ENCODE assay signal across 3 cellular contexts in the genomic region with DNA sequence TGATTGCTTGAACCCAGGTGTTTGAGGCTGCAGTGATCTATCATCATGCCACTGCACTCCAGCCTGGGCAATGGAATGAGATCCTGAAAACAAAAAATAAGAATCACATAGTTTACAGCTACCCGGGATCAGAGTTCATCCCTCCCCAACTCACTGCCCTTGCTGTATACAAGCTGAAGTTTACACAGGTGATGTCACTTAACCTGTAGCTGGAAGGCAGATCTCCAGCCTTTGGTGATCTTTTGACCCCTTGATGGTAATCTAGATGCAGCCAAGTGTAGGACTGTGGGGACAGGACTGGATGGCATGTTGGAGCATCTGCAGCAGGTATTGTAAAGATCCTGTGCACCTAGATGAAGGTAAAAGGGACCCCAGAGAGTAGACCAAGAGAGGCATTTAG.
A peak's percentile ranks its signal among the peaks of the same experiment; 100 is the strongest.
TF ChIP-seq lines count a peak whose summit lies in the region.

No MANE protein-coding gene starts in this region.

TF ChIP-seq in GM23338, 12 proteins besides CTCF, POLR2A, EP300 and RAD21 (continues in another document):
- TF ChIP-seq ZNF114 (CRISPR knock-in tag; IDR thresholded peaks at IDR 0.05): no peak
- no peak for TF ChIP-seq JUNB (IDR thresholded peaks at IDR 0.05; ENCODE audit: unreplicated experiment)
- TF ChIP-seq, protein P1, sequence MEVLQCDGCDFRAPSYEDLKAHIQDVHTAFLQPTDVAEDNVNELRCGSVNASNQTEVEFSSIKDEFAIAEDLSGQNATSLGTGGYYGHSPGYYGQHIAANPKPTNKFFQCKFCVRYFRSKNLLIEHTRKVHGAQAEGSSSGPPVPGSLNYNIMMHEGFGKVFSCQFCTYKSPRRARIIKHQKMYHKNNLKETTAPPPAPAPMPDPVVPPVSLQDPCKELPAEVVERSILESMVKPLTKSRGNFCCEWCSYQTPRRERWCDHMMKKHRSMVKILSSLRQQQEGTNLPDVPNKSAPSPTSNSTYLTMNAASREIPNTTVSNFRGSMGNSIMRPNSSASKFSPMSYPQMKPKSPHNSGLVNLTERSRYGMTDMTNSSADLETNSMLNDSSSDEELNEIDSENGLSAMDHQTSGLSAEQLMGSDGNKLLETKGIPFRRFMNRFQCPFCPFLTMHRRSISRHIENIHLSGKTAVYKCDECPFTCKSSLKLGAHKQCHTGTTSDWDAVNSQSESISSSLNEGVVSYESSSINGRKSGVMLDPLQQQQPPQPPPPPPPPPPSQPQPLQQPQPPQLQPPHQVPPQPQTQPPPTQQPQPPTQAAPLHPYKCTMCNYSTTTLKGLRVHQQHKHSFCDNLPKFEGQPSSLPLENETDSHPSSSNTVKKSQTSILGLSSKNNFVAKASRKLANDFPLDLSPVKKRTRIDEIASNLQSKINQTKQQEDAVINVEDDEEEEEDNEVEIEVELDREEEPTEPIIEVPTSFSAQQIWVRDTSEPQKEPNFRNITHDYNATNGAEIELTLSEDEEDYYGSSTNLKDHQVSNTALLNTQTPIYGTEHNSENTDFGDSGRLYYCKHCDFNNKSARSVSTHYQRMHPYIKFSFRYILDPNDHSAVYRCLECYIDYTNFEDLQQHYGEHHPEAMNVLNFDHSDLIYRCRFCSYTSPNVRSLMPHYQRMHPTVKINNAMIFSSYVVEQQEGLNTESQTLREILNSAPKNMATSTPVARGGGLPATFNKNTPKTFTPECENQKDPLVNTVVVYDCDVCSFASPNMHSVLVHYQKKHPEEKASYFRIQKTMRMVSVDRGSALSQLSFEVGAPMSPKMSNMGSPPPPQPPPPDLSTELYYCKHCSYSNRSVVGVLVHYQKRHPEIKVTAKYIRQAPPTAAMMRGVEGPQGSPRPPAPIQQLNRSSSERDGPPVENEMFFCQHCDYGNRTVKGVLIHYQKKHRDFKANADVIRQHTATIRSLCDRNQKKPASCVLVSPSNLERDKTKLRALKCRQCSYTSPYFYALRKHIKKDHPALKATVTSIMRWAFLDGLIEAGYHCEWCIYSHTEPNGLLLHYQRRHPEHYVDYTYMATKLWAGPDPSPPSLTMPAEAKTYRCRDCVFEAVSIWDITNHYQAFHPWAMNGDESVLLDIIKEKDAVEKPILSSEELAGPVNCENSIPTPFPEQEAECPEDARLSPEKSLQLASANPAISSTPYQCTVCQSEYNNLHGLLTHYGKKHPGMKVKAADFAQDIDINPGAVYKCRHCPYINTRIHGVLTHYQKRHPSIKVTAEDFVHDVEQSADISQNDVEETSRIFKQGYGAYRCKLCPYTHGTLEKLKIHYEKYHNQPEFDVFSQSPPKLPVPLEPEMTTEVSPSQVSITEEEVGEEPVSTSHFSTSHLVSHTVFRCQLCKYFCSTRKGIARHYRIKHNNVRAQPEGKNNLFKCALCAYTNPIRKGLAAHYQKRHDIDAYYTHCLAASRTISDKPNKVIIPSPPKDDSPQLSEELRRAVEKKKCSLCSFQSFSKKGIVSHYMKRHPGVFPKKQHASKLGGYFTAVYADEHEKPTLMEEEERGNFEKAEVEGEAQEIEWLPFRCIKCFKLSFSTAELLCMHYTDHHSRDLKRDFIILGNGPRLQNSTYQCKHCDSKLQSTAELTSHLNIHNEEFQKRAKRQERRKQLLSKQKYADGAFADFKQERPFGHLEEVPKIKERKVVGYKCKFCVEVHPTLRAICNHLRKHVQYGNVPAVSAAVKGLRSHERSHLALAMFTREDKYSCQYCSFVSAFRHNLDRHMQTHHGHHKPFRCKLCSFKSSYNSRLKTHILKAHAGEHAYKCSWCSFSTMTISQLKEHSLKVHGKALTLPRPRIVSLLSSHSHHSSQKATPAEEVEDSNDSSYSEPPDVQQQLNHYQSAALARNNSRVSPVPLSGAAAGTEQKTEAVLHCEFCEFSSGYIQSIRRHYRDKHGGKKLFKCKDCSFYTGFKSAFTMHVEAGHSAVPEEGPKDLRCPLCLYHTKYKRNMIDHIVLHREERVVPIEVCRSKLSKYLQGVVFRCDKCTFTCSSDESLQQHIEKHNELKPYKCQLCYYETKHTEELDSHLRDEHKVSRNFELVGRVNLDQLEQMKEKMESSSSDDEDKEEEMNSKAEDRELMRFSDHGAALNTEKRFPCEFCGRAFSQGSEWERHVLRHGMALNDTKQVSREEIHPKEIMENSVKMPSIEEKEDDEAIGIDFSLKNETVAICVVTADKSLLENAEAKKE (CRISPR knock-in tag; IDR thresholded peaks at IDR 0.05): no peak
- no peak for TF ChIP-seq ZNF331 (CRISPR knock-in tag; IDR thresholded peaks at IDR 0.05; ENCODE audit: low read depth)
- TF ChIP-seq STAT1 (IDR thresholded peaks at IDR 0.05; ENCODE audit: unreplicated experiment): no peak

TF ChIP-seq in H1, 55 proteins besides CTCF, POLR2A, EP300 and RAD21:
- TF ChIP-seq KDM5A (IDR thresholded peaks at IDR 0.05; ENCODE audit: low read length): no peak
- TF ChIP-seq EGR1 (IDR thresholded peaks at IDR 0.05; ENCODE audit: borderline replicate concordance, low read depth, low read length): no peak
- TF ChIP-seq SIRT6 (IDR thresholded peaks at IDR 0.05; ENCODE audit: low read length): no peak
- TF ChIP-seq CBX5 (IDR thresholded peaks at IDR 0.05; ENCODE audit: low read depth, low read length): no peak
- no peak for TF ChIP-seq TCF12 (IDR thresholded peaks at IDR 0.05; ENCODE audit: low read depth, low read length)
- TF ChIP-seq BCL11A (IDR thresholded peaks at IDR 0.05; ENCODE audit: low read depth in 2 of 2, low read length in 2 of 2): no peak
- no peak for TF ChIP-seq RFX5 (IDR thresholded peaks at IDR 0.05; ENCODE audit: borderline replicate concordance, low read depth, low read length)
- no peak for TF ChIP-seq KDM1A (IDR thresholded peaks at IDR 0.05; ENCODE audit: borderline replicate concordance, low read length)
- TF ChIP-seq GTF2F1 (IDR thresholded peaks at IDR 0.05; ENCODE audit: borderline replicate concordance, low read depth, low read length): no peak
- no peak for TF ChIP-seq SIX5 (IDR thresholded peaks at IDR 0.05; ENCODE audit: low read depth, low read length)
- TF ChIP-seq GABPA (IDR thresholded peaks at IDR 0.05; ENCODE audit: borderline replicate concordance, insufficient read depth, low read length): no peak
- TF ChIP-seq TAF7 (optimal IDR thresholded peaks at IDR 0.05; ENCODE audit: borderline replicate concordance, low read depth, low read length): no peak
- TF ChIP-seq E2F6 (IDR thresholded peaks at IDR 0.05): no peak
- TF ChIP-seq JUND (IDR thresholded peaks at IDR 0.05; ENCODE audit: low read length): no peak
- no peak for TF ChIP-seq MAX (IDR thresholded peaks at IDR 0.05)
- TF ChIP-seq SUZ12 (IDR thresholded peaks at IDR 0.05; ENCODE audit: low read length): no peak
- TF ChIP-seq, protein P2, sequence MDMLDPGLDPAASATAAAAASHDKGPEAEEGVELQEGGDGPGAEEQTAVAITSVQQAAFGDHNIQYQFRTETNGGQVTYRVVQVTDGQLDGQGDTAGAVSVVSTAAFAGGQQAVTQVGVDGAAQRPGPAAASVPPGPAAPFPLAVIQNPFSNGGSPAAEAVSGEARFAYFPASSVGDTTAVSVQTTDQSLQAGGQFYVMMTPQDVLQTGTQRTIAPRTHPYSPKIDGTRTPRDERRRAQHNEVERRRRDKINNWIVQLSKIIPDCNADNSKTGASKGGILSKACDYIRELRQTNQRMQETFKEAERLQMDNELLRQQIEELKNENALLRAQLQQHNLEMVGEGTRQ (IDR thresholded peaks at IDR 0.05; ENCODE audit: low read length): no peak
TF ChIP-seq in H1: peak in this region for 0.

TF ChIP-seq in HepG2, 621 proteins besides CTCF, POLR2A, EP300 and RAD21 (continues in another document):
- TF ChIP-seq ZMYM3 (CRISPR knock-in tag; IDR thresholded peaks at IDR 0.05): peak; percentile 20; the same call in 1 of the 2 replicates
- TF ChIP-seq ZNF10 (CRISPR knock-in tag; IDR thresholded peaks at IDR 0.05; ENCODE audit: borderline replicate concordance, low read depth): no peak
- TF ChIP-seq ZNF740 (CRISPR knock-in tag; IDR thresholded peaks at IDR 0.05): no peak
- no peak for TF ChIP-seq BCL6 (CRISPR knock-in tag; IDR thresholded peaks at IDR 0.05)
- no peak for TF ChIP-seq CREB1 (IDR thresholded peaks at IDR 0.05)
- TF ChIP-seq CREB1 (CRISPR knock-in tag; IDR thresholded peaks at IDR 0.05): no peak
- no peak for TF ChIP-seq ZNF12 (CRISPR knock-in tag; IDR thresholded peaks at IDR 0.05)
- no peak for TF ChIP-seq ZNF430 (CRISPR knock-in tag; IDR thresholded peaks at IDR 0.05)
- TF ChIP-seq REST (IDR thresholded peaks at IDR 0.05; ENCODE audit: borderline replicate concordance in 1 of 2, low read depth in 1 of 2, low read length in 2 of 2): no peak
- TF ChIP-seq SAFB2 (CRISPR knock-in tag; IDR thresholded peaks at IDR 0.05; ENCODE audit: borderline replicate concordance, low read depth): no peak
- TF ChIP-seq KMT2A (CRISPR knock-in tag; IDR thresholded peaks at IDR 0.05): no peak
- no peak for TF ChIP-seq SIN3A (IDR thresholded peaks at IDR 0.05; ENCODE audit: borderline replicate concordance, low read depth, low read length)
- no peak for TF ChIP-seq ZMYM4 (CRISPR knock-in tag; IDR thresholded peaks at IDR 0.05)
- TF ChIP-seq MYNN (CRISPR knock-in tag; IDR thresholded peaks at IDR 0.05; ENCODE audit: low read depth): no peak
- no peak for TF ChIP-seq GZF1 (CRISPR knock-in tag; IDR thresholded peaks at IDR 0.05)
- TF ChIP-seq IRF9 (CRISPR knock-in tag; IDR thresholded peaks at IDR 0.05; ENCODE audit: borderline replicate concordance): no peak
- TF ChIP-seq KDM2A (CRISPR knock-in tag; IDR thresholded peaks at IDR 0.05; ENCODE audit: borderline replicate concordance, low read depth): no peak
- peak; percentile 49; the same call in 1 of the 2 replicates for TF ChIP-seq RXRB (CRISPR knock-in tag; IDR thresholded peaks at IDR 0.05; ENCODE audit: borderline replicate concordance)
- no peak for TF ChIP-seq AGO1 (IDR thresholded peaks at IDR 0.05; ENCODE audit: low read depth, low read length, poor library complexity, severe bottlenecking)
- no peak for TF ChIP-seq KDM1A (CRISPR knock-in tag; IDR thresholded peaks at IDR 0.05)
- no peak for TF ChIP-seq TCF12 (IDR thresholded peaks at IDR 0.05)
- TF ChIP-seq TCF12 (CRISPR knock-in tag; IDR thresholded peaks at IDR 0.05): no peak
- TF ChIP-seq ZKSCAN8 (CRISPR knock-in tag; IDR thresholded peaks at IDR 0.05; ENCODE audit: borderline replicate concordance): peak; percentile 79; the same call in 1 of the 2 replicates
- no peak for TF ChIP-seq YEATS2 (CRISPR knock-in tag; IDR thresholded peaks at IDR 0.05; ENCODE audit: borderline replicate concordance)
- no peak for TF ChIP-seq PAWR (CRISPR knock-in tag; IDR thresholded peaks at IDR 0.05; ENCODE audit: borderline replicate concordance)
- no peak for TF ChIP-seq ZNF337 (CRISPR knock-in tag; IDR thresholded peaks at IDR 0.05; ENCODE audit: borderline replicate concordance, low read depth)
- TF ChIP-seq ZNF770 (CRISPR knock-in tag; IDR thresholded peaks at IDR 0.05): no peak
- TF ChIP-seq, protein P3, sequence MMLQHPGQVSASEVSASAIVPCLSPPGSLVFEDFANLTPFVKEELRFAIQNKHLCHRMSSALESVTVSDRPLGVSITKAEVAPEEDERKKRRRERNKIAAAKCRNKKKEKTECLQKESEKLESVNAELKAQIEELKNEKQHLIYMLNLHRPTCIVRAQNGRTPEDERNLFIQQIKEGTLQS (CRISPR knock-in tag; IDR thresholded peaks at IDR 0.05): peak; percentile 34; the same call in 1 of the 2 replicates
- no peak for TF ChIP-seq ZNF598 (CRISPR knock-in tag; IDR thresholded peaks at IDR 0.05; ENCODE audit: borderline replicate concordance)
- TF ChIP-seq HMG20B (CRISPR knock-in tag; conservative IDR thresholded peaks at IDR 0.05): no peak
- TF ChIP-seq NR2F1 (CRISPR knock-in tag; IDR thresholded peaks at IDR 0.05): peak; percentile 91 to 96
- TF ChIP-seq GABPB1 (CRISPR knock-in tag; IDR thresholded peaks at IDR 0.05): no peak
- TF ChIP-seq ZNF17 (CRISPR knock-in tag; IDR thresholded peaks at IDR 0.05): no peak
- TF ChIP-seq SPEN (CRISPR knock-in tag; IDR thresholded peaks at IDR 0.05; ENCODE audit: low read depth): peak; percentile 38; the same call in 1 of the 2 replicates
